ENCODE assay signal across 26 cellular contexts in genomic region chr22:50086526-50086925, GRCh38.
A peak's percentile ranks its signal among the peaks of the same experiment; 100 is the strongest.
DNase-seq lines count a peak whose midpoint lies in the region; ATAC-seq and TF ChIP-seq lines count a peak whose summit lies in the region.
"Had no signal": no experiment of that assay in that cellular context is flagged by ENCODE, and none has a peak within 500 bp of the region (broad histone marks: within the 10 kb centered on the region; RNA-seq: fewer than 3 reads in every experiment).

No MANE protein-coding gene starts in this region.

- peaks cover 21% of the 10 kb centered on the region for H3K27me3 Mint-ChIP-seq in stimulated activated naive CD8-positive, alpha-beta T cell treated with anti-CD3 and anti-CD28 coated beads, Interleukin-15, Interleukin-2, amounts not matched to agents 100 ng/mL and 50 ng/mL, for 24 hours
- H3K27me3 Mint-ChIP-seq in stimulated activated naive CD8-positive, alpha-beta T cell treated with anti-CD3 and anti-CD28 coated beads, Interleukin-15, amount 100 ng/mL, for 72 hours, result peaks cover 26% of the 10 kb centered on the region

- H3K4me3 Mint-ChIP-seq in stimulated activated naive CD8-positive, alpha-beta T cell treated with anti-CD3 and anti-CD28 coated beads, Interleukin-15, Interleukin-2, amounts not matched to agents 100 ng/mL and 50 ng/mL, for 24 hours, result peak overlapping the region; percentile 31
- no peak overlapping the region for H3K4me3 Mint-ChIP-seq in stimulated activated naive CD8-positive, alpha-beta T cell treated with anti-CD3 and anti-CD28 coated beads, Interleukin-15, amount 100 ng/mL, for 72 hours
- H3K4me3 Mint-ChIP-seq: activated CD4-positive, alpha-beta T cell treated with anti-CD3 and anti-CD28 coated beads, Interleukin-2, amount 10 ng/mL, durations not matched to agents 24 days and 14 days; activated T-helper 1 cell treated with anti-CD3 and anti-CD28 coated beads, Interleukin-12 subunit alpha, Interleukin-12 subunit beta, Interleukin-2, Interleukin-4 antibody, amounts not matched to agents 30 ng/mL and 10 ng/mL and 1 ng/mL, durations not matched to agents 14 hours and 24 hours and 36 hours; CD14-positive monocyte; memory B cell had no signal

- TF ChIP-seq CTCF in cardiac fibroblast (IDR thresholded peaks at IDR 0.05; ENCODE audit: low read depth, low read length) (no peak), foreskin fibroblast (IDR thresholded peaks at IDR 0.05; ENCODE audit: low read depth, low read length) (no peak)

- H3K9me3 Mint-ChIP-seq in stimulated activated naive CD8-positive, alpha-beta T cell treated with anti-CD3 and anti-CD28 coated beads, Interleukin-15, Interleukin-2, amounts not matched to agents 100 ng/mL and 50 ng/mL, for 24 hours, result no peaks in the 10 kb centered on the region
- peaks cover 4 to 14% of the 10 kb centered on the region in 2 donors for H3K9me3 Mint-ChIP-seq in stimulated activated naive CD8-positive, alpha-beta T cell treated with anti-CD3 and anti-CD28 coated beads, Interleukin-15, amount 100 ng/mL, for 72 hours

- no peak for DNase-seq in stimulated activated naive CD8-positive, alpha-beta T cell treated with anti-CD3 and anti-CD28 coated beads, Interleukin-15, amount 100 ng/mL, for 72 hours
- DNase-seq in cardiac fibroblast (ENCODE audit: low read depth in 2 of 2) (peak; percentile 48 to 85), foreskin fibroblast (peak; percentile 35 to 55), inferior parietal cortex (ENCODE audit: extremely low spot score) (no peak), C1 segment of cervical spinal cord (lab: John Stamatoyannopoulos, UW) (no peak)
- DNase-seq in effector CD8-positive, alpha-beta T cell (lab: John Stamatoyannopoulos, UW), result no peak
- DNase-seq in stimulated activated CD4-positive, alpha-beta T cell treated with anti-CD3 and anti-CD28 coated beads, Interleukin-1b, Interleukin-23, amount 100 ng/mL, for 48 hours, result no peak
- DNase-seq: 8988T; activated CD4-positive, alpha-beta T cell treated with anti-CD3 and anti-CD28 coated beads, Interleukin-2, amount 10 ng/mL, durations not matched to agents 24 days and 14 days; activated naive CD4-positive, alpha-beta T cell treated with anti-CD3 and anti-CD28 coated beads, Interleukin-2, amount 50 U/mL, for 16 hours; glutamatergic neuron; left cardiac atrium; naive B cell; NCI-H1105; NCI-H2029 treated with DMSO at 0.1 percent for 48 hours; occipital lobe; PC-3; Right ventricle myocardium superior; upper lobe of right lung; WERI-Rb-1 had no signal

- H3K4me3 ChIP-seq in cardiac fibroblast (replicated peaks in 1 of 2; ENCODE audit: low read depth in 2 of 2, low read length in 2 of 2), result no peak overlapping the region
- H3K4me3 ChIP-seq in foreskin fibroblast (ENCODE audit: low read depth in 1 of 2, low read length in 2 of 2), result no peak overlapping the region
- H3K4me3 ChIP-seq: ascending aorta, skin epidermis, upper lobe of right lung had no signal

- peaks cover 12% of the 10 kb centered on the region for H3K36me3 Mint-ChIP-seq in stimulated activated naive CD8-positive, alpha-beta T cell treated with anti-CD3 and anti-CD28 coated beads, Interleukin-15, Interleukin-2, amounts not matched to agents 100 ng/mL and 50 ng/mL, for 24 hours (ENCODE audit: low read depth)

- ATAC-seq in stimulated activated naive CD8-positive, alpha-beta T cell treated with anti-CD3 and anti-CD28 coated beads, Interleukin-15, amount 100 ng/mL, for 72 hours, result no peak
- ATAC-seq: PC-3, upper lobe of right lung had no signal

- H3K27ac Mint-ChIP-seq in stimulated activated naive CD8-positive, alpha-beta T cell treated with anti-CD3 and anti-CD28 coated beads, Interleukin-15, Interleukin-2, amounts not matched to agents 100 ng/mL and 50 ng/mL, for 24 hours, result no peak overlapping the region
- H3K27ac Mint-ChIP-seq in stimulated activated naive CD8-positive, alpha-beta T cell treated with anti-CD3 and anti-CD28 coated beads, Interleukin-15, amount 100 ng/mL, for 72 hours, result no peak overlapping the region
- H3K27ac Mint-ChIP-seq: activated CD4-positive, alpha-beta T cell treated with anti-CD3 and anti-CD28 coated beads, Interleukin-2, amount 10 ng/mL, durations not matched to agents 24 days and 14 days; activated T-helper 1 cell treated with anti-CD3 and anti-CD28 coated beads, Interleukin-12 subunit alpha, Interleukin-12 subunit beta, Interleukin-2, Interleukin-4 antibody, amounts not matched to agents 30 ng/mL and 10 ng/mL and 1 ng/mL, durations not matched to agents 14 hours and 24 hours and 36 hours; CD14-positive monocyte; memory B cell had no signal

- H3K4me1 Mint-ChIP-seq in stimulated activated naive CD8-positive, alpha-beta T cell treated with anti-CD3 and anti-CD28 coated beads, Interleukin-15, Interleukin-2, amounts not matched to agents 100 ng/mL and 50 ng/mL, for 24 hours (ENCODE audit: low read depth), result no peaks in the 10 kb centered on the region
- H3K4me1 Mint-ChIP-seq in stimulated activated naive CD8-positive, alpha-beta T cell treated with anti-CD3 and anti-CD28 coated beads, Interleukin-15, amount 100 ng/mL, for 72 hours, result peaks cover 10% of the 10 kb centered on the region
- H3K4me1 Mint-ChIP-seq: CD14-positive monocyte had no signal

Comparison
In these comparisons a context has a peak if more than half of its experiments do, and no peak if none do; other contexts are left out.
1. DNase-seq: peak in cardiac fibroblast (2 of 2) and foreskin fibroblast (2 of 2); none in stimulated activated naive CD8-positive, alpha-beta T cell treated with anti-CD3 and anti-CD28 coated beads, Interleukin-15, amount 100 ng/mL, for 72 hours (0 of 2), effector CD8-positive, alpha-beta T cell (single experiment), inferior parietal cortex (single experiment), stimulated activated CD4-positive, alpha-beta T cell treated with anti-CD3 and anti-CD28 coated beads, Interleukin-1b, Interleukin-23, amount 100 ng/mL, for 48 hours (single experiment) and C1 segment of cervical spinal cord (0 of 14).